In genomic region chr16:16972831-16973230, GRCh38 we compare ENCODE assay signal across 6 cellular contexts.
"Had no signal": no experiment of that assay in that cellular context is flagged by ENCODE, and none has a peak within 500 bp of the region (broad histone marks: within the 10 kb centered on the region; RNA-seq: fewer than 3 reads in every experiment).

No MANE protein-coding gene starts in this region.

- H3K36me3 ChIP-seq: HAP-1 had no signal

- H2AFZ ChIP-seq: GM23248 had no signal

- H3K4me3 ChIP-seq: GM23248, HAP-1 had no signal

- H3K4me1 ChIP-seq: HAP-1 had no signal

- DNase-seq: GM23248, GOT3, H7, HFFc6 had no signal

- H3K27ac ChIP-seq: GM23248, HL-60 had no signal

- H3K9me3 ChIP-seq: HAP-1 had no signal
